13 cellular contexts compared by ENCODE assay signal in the genomic region with DNA sequence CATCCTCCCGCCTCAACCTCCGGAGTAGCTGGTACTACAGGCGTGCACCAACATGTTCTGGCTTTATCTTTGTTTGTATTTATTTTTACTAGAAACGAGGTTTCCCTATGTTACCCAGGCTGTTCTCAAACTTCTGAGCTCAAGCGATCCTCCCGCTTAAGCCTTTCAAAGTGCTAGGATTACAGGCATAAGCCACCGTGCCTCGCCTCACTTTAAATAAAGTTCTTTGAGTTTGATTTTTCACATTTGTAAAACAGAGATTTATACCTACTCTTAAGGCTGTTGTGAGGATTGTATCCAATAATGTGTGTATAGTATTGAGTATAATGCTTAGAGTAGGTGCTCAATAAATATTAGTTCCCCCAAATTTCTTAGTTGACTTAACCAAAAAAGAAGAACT.
DNase-seq lines count a peak whose midpoint lies in the region; ATAC-seq, FAIRE-seq and TF ChIP-seq lines count a peak whose summit lies in the region.
"Had no signal": no experiment of that assay in that cellular context is flagged by ENCODE, and none has a peak within 500 bp of the region (broad histone marks: within the 10 kb centered on the region; RNA-seq: fewer than 3 reads in every experiment).

No MANE protein-coding gene starts in this region.

- no peak for ATAC-seq in GM12878
- ATAC-seq: A549 had no signal

- no peak for FAIRE-seq in GM12878 (lab: Jason Lieb, UNC)
- FAIRE-seq: A549, H1 had no signal

- H3K4me1 ChIP-seq in HEK293 (ENCODE audit: control insufficient read depth, insufficient read depth, low read length) (peaks cover 7% of the 10 kb centered on the region), GM12878 (ENCODE audit: control insufficient read depth, insufficient read depth, low read length) (peaks cover 12% of the 10 kb centered on the region; the same call in 1 of the 2 replicates), spleen (peaks cover 0 to 25% (median 14%) of the 10 kb centered on the region in 6 donors)
- H3K4me1 ChIP-seq: A549, HAP-1 had no signal

- RAD21 ChIA-PET in GM12878 (lab: Charles Lee; ENCODE audit: unreplicated experiment), result interaction anchor here (1.0 to 4.6 kb wide), 6 partner anchors 12 to 172 kb away, joined by 3 to 49 read pairs (median 4); no protein-coding TSS in a partner anchor

- H3K4me3 Mint-ChIP-seq in nephron progenitor cell, result no peak overlapping the region
- H3K4me3 Mint-ChIP-seq in activated T-cell treated with anti-CD3 and anti-CD28 coated beads, Interleukin-2, amount 50 U/mL, for 24 hours, result no peak overlapping the region
- H3K4me3 Mint-ChIP-seq: HFFc6 had no signal

- SMC1A ChIA-PET in GM12878 (lab: Charles Lee; ENCODE audit: uncharacterized antibody, unreplicated experiment), result interaction anchor here (0.8 to 9.3 kb wide), 7 partner anchors 8 to 76 kb away, joined by 3 to 99 read pairs (median 7); no protein-coding TSS in a partner anchor

- no peak for TF ChIP-seq RAD21 in GM12878 (IDR thresholded peaks at IDR 0.05; ENCODE audit: insufficient read depth, low read depth, low read length)

- H4K20me1 ChIP-seq in GM12878 (ENCODE audit: control insufficient read depth, insufficient read depth), result no peaks in the 10 kb centered on the region

- no peak for TF ChIP-seq EP300 in GM12878 (IDR thresholded peaks at IDR 0.05; ENCODE audit: borderline replicate concordance in 1 of 2, control insufficient read depth in 1 of 2, low read depth in 2 of 2, low read length in 2 of 2)

- H3K36me3 ChIP-seq in HEK293 (ENCODE audit: control insufficient read depth in 2 of 2, insufficient read depth in 1 of 2, low read length in 2 of 2), result peaks cover 0 to 5% of the 10 kb centered on the region in 2 experiments; a peak in 1 of 3 replicates
- H3K36me3 ChIP-seq in GM12878 (ENCODE audit: control insufficient read depth in 2 of 2, insufficient read depth in 2 of 2, low read length in 1 of 2), result peaks cover 8 to 24% of the 10 kb centered on the region in 2 experiments
- H3K36me3 ChIP-seq in spleen, result peaks cover 0 to 25% (median 16%) of the 10 kb centered on the region in 6 donors

- H3K27me3 ChIP-seq in GM12878 (replicated peaks in 1 of 2; ENCODE audit: control insufficient read depth in 2 of 2, insufficient read depth in 2 of 2, low read length in 1 of 2), result no peaks in the 10 kb centered on the region
- H3K27me3 ChIP-seq in spleen (replicated peaks in 1 of 7), result no peaks in the 10 kb centered on the region

- no peak overlapping the region for H3K4me2 ChIP-seq in GM12878 (ENCODE audit: control insufficient read depth, insufficient read depth)
- H3K4me2 ChIP-seq: A549 had no signal

- H3K9ac ChIP-seq in GM12878 (ENCODE audit: control insufficient read depth, insufficient read depth, low read length), result no peak overlapping the region

- H3K4me1 Mint-ChIP-seq in nephron progenitor cell, result peaks cover 27% of the 10 kb centered on the region
- no peaks in the 10 kb centered on the region for H3K4me1 Mint-ChIP-seq in activated T-cell treated with anti-CD3 and anti-CD28 coated beads, Interleukin-2, amount 50 U/mL, for 24 hours (ENCODE audit: low read depth)

- BruUV-seq in GM12878 (replicated peaks; lab: Mats Ljungman, UMichigan), result no TSS peak

- no peaks in the 10 kb centered on the region for H3K9me3 Mint-ChIP-seq in nephron progenitor cell
- no peaks in the 10 kb centered on the region for H3K9me3 Mint-ChIP-seq in activated T-cell treated with anti-CD3 and anti-CD28 coated beads, Interleukin-2, amount 50 U/mL, for 24 hours
- H3K9me3 Mint-ChIP-seq: HFFc6 had no signal

- H3K4me3 ChIP-seq in HEK293 (ENCODE audit: low read depth, low read length) (no peak overlapping the region), GM12878 (no peak overlapping the region), spleen (no peak overlapping the region)
- H3K4me3 ChIP-seq: A549, HAP-1 had no signal

- in situ Hi-C loops in GM12878 (cut with MboI) (no loop called here), G401 (cut with HindIII; ENCODE audit: low sequenced_read_pairs) (no loop called here)

- H3K27me3 Mint-ChIP-seq in nephron progenitor cell (ENCODE audit: low read depth, poor library complexity), result peaks cover 2% of the 10 kb centered on the region
- peaks cover 20% of the 10 kb centered on the region for H3K27me3 Mint-ChIP-seq in activated T-cell treated with anti-CD3 and anti-CD28 coated beads, Interleukin-2, amount 50 U/mL, for 24 hours

- no peak overlapping the region for H3K27ac ChIP-seq in HEK293 (ENCODE audit: extremely low read depth, low read depth, low read length)
- no peak overlapping the region for H3K27ac ChIP-seq in GM12878 (ENCODE audit: control insufficient read depth, insufficient read depth)
- H3K27ac ChIP-seq in spleen, result no peak overlapping the region
- H3K27ac ChIP-seq: A549, HL-60 had no signal

- CTCF ChIA-PET in HEK293 (lab: Yijun Ruan, JAX) (no interaction called here), GM12878 (lab: Yijun Ruan, JAX) (interaction anchor here (0.7 to 1.1 kb wide), 3 partner anchors 21 to 80 kb away, joined by 3 read pairs; no protein-coding TSS in a partner anchor)

- TF ChIP-seq POLR2A in GM12878 (IDR thresholded peaks at IDR 0.05; ENCODE audit: low read depth, low read length) (no peak), spleen (IDR thresholded peaks at IDR 0.05) (no peak)

- DNase-seq in GM12878 (ENCODE audit: low read depth, low spot score), result no peak
- no peak for DNase-seq in nephron progenitor cell
- DNase-seq in activated T-cell treated with anti-CD3 and anti-CD28 coated beads, Interleukin-2, amount 50 U/mL, for 24 hours, result no peak
- no peak for DNase-seq in spleen
- no peak for DNase-seq in G401 (ENCODE audit: low spot score)
- DNase-seq in NCI-H2107 (lab: John Stamatoyannopoulos, UW), result no peak
- DNase-seq: DMS53, HFFc6 had no signal

- peaks cover 84% of the 10 kb centered on the region for H3K79me2 ChIP-seq in GM12878 (ENCODE audit: control insufficient read depth, insufficient read depth, low read length)

- H2AFZ ChIP-seq in GM12878 (ENCODE audit: control insufficient read depth, low read depth, low read length), result no peak overlapping the region

- H3K9me3 ChIP-seq in HEK293 (ENCODE audit: control insufficient read depth, insufficient read depth, low read depth, low read length), result no peaks in the 10 kb centered on the region
- H3K9me3 ChIP-seq in GM12878 (replicated peaks; ENCODE audit: control insufficient read depth, insufficient read depth, low read length), result peaks cover 5% of the 10 kb centered on the region
- H3K9me3 ChIP-seq in spleen, result no peaks in the 10 kb centered on the region
- H3K9me3 ChIP-seq: A549, HAP-1 had no signal

- POLR2A ChIA-PET in HEK293 (lab: Yijun Ruan, JAX) (interaction anchor here (0.6 kb wide), 1 partner anchor 18 kb away, joined by 3 read pairs; no protein-coding TSS in a partner anchor), GM12878 (lab: Charles Lee) (interaction anchor here (1.0 to 1.5 kb wide), 5 partner anchors 11 to 70 kb away, joined by 3 read pairs; no protein-coding TSS in a partner anchor)

- H3K27ac Mint-ChIP-seq in nephron progenitor cell, result peak overlapping the region; percentile 91
- H3K27ac Mint-ChIP-seq in activated T-cell treated with anti-CD3 and anti-CD28 coated beads, Interleukin-2, amount 50 U/mL, for 24 hours, result no peak overlapping the region
- H3K27ac Mint-ChIP-seq: HFFc6 had no signal

- no peaks in the 10 kb centered on the region for H3K36me3 Mint-ChIP-seq in nephron progenitor cell (ENCODE audit: low read depth)
- no peaks in the 10 kb centered on the region for H3K36me3 Mint-ChIP-seq in activated T-cell treated with anti-CD3 and anti-CD28 coated beads, Interleukin-2, amount 50 U/mL, for 24 hours (ENCODE audit: low read depth)

- TF ChIP-seq CTCF in HEK293 (tag by site-specific recombination; IDR thresholded peaks at IDR 0.05), result no peak
- TF ChIP-seq CTCF in GM12878 (IDR thresholded peaks at IDR 0.05 in 2 of 3, conservative IDR thresholded peaks at IDR 0.05 in 1 of 3; ENCODE audit: control insufficient read depth in 2 of 3, extremely low read depth in 1 of 3, insufficient read depth in 1 of 3, low read depth in 3 of 3, low read length in 3 of 3), result no peak
- TF ChIP-seq CTCF in nephron progenitor cell (IDR thresholded peaks at IDR 0.05), result no peak
- no peak for TF ChIP-seq CTCF in spleen (IDR thresholded peaks at IDR 0.05 in 8 of 11, conservative IDR thresholded peaks at IDR 0.05 in 3 of 11)

- intact Hi-C loops in GM12878 (cut with micrococcal nuclease; ENCODE audit: unreplicated experiment) (no loop called here), spleen (cut with DNase I; ENCODE audit: low total_unique reads) (no loop called here)

- 98% methylated on average over 8 of the region's 8 CpGs for WGBS in GM12878 (ENCODE audit: insufficient coverage, insufficient replicate concordance, low lambda C conversion rate, missing lambda C conversion rate)
- 94 to 97% (median 95%) methylated on average over 8 of the region's 8 CpGs for WGBS in spleen, 5 donors

TF ChIP-seq in HEK293, 187 proteins besides CTCF, POLR2A, EP300 and RAD21:
- TF ChIP-seq SETDB1 (IDR thresholded peaks at IDR 0.05; ENCODE audit: insufficient read length, low read length) (peak; percentile 60), ZNF324 (tag by site-specific recombination; IDR thresholded peaks at IDR 0.05) (no peak), ZNF132 (tag by site-specific recombination; IDR thresholded peaks at IDR 0.05; ENCODE audit: borderline replicate concordance) (no peak)

TF ChIP-seq in GM12878, 131 proteins besides CTCF, POLR2A, EP300 and RAD21 (continues in another document):
- TF ChIP-seq, protein P1, sequence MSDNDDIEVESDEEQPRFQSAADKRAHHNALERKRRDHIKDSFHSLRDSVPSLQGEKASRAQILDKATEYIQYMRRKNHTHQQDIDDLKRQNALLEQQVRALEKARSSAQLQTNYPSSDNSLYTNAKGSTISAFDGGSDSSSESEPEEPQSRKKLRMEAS (IDR thresholded peaks at IDR 0.05; ENCODE audit: low read depth, low read length), result no peak
- TF ChIP-seq POLR2AphosphoS5 (IDR thresholded peaks at IDR 0.05; ENCODE audit: low read length) (0 out of 2 replicates have a peak, but pooled peaks have one; percentile 33), BHLHE40 (IDR thresholded peaks at IDR 0.05; ENCODE audit: borderline replicate concordance in 1 of 2, low read depth in 2 of 2, low read length in 1 of 2) (no peak)
